In the genomic region with DNA sequence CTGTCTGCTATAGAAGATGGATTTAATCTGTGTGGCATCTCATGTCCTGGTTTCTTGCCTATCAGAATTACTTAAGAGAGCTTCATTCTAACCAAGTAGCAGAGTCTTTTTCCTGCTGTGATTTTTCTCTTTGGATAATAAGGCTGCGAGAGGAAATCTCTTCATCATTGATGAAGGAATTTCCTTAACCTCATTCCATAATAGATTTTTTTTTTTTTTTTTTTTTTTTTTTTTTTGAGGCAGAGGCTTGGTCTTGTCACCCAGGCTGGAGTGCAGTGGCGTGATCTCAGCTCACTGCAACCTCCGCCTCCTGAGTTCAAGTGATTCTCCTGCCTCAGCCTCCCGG, we compare ENCODE assay signal across 9 cellular contexts. TPM values are rescaled to one million over a fixed set of nuclear protein-coding genes. Genes with fewer than 3 reads are reported as not detected.
DNase-seq lines count a peak whose midpoint lies in the region; ATAC-seq and TF ChIP-seq lines count a peak whose summit lies in the region.
"Not testable (repeated sequence)": the region's sequence is repeated elsewhere in the genome, so short reads cannot be mapped to it uniquely, and the experiment has no call there.
"Had no signal": no experiment of that assay in that cellular context is flagged by ENCODE, and none has a peak within 500 bp of the region (broad histone marks: within the 10 kb centered on the region; RNA-seq: fewer than 3 reads in every experiment).

No MANE protein-coding gene starts in this region.

- peak overlapping the region in 3 of 4 donors; percentile 31 to 51 (median 49) for H3K4me3 Mint-ChIP-seq in CD4-positive, CD25-positive, alpha-beta regulatory T cell
- peak overlapping the region; percentile 68 for H3K4me3 Mint-ChIP-seq in T-helper 17 cell
- peak overlapping the region; percentile 27 for H3K4me3 Mint-ChIP-seq in activated naive CD4-positive, alpha-beta T cell treated with anti-CD3 and anti-CD28 coated beads, Interleukin-2, amount 50 U/mL, for 24 hours
- peak overlapping the region; percentile 53 for H3K4me3 Mint-ChIP-seq in dendritic cell treated with granulocyte-macrophage colony-stimulating factor and Interleukin-4, amounts not matched to agents 40 ng/mL and 50 ng/mL, for 4 days
- not testable (repeated sequence) for H3K4me3 Mint-ChIP-seq in nephron

- peak overlapping the region; percentile 30; the same call in 1 of the 2 replicates for H3K9ac ChIP-seq in iPS-20b (ENCODE audit: low read depth, low read length)

- peak overlapping the region; percentile 73 for H3K27ac ChIP-seq in CD4-positive, CD25-positive, alpha-beta regulatory T cell (ENCODE audit: insufficient read depth, low read length, poor library complexity, severe bottlenecking)
- H3K27ac ChIP-seq in iPS-20b (ENCODE audit: low read length) (peak overlapping the region; percentile 86), tibial nerve (peak overlapping the region in 3 of 4 donors; percentile 60 to 88 (median 83))

- not testable (repeated sequence) for TF ChIP-seq EP300 in tibial nerve (IDR thresholded peaks at IDR 0.05)

- H3K27me3 Mint-ChIP-seq in CD4-positive, CD25-positive, alpha-beta regulatory T cell; T-helper 17 cell; activated naive CD4-positive, alpha-beta T cell treated with anti-CD3 and anti-CD28 coated beads, Interleukin-2, amount 50 U/mL, for 24 hours; dendritic cell treated with granulocyte-macrophage colony-stimulating factor and Interleukin-4, amounts not matched to agents 40 ng/mL and 50 ng/mL, for 4 days; nephron (ENCODE audit: low read depth): not testable (repeated sequence)

- H3K4me3 ChIP-seq in CD4-positive, CD25-positive, alpha-beta regulatory T cell (ENCODE audit: low read depth, low read length), result peak overlapping the region; percentile 69
- H3K4me3 ChIP-seq in iPS-20b (ENCODE audit: low read length), result peak overlapping the region; percentile 51
- not testable (repeated sequence) for H3K4me3 ChIP-seq in tibial nerve

- intact Hi-C loops in dendritic cell treated with granulocyte-macrophage colony-stimulating factor and Interleukin-4, amounts not matched to agents 40 ng/mL and 50 ng/mL, for 4 days (cut with micrococcal nuclease), result loop anchor here (1.0 to 10.0 kb wide), 2 partner anchors 8 to 155 kb away; a partner anchor contains a TSS

- TF ChIP-seq CTCF in nephron (IDR thresholded peaks at IDR 0.05; ENCODE audit: unreplicated experiment in 3 of 3); tibial nerve (IDR thresholded peaks at IDR 0.05): not testable (repeated sequence)

- peaks cover 11 to 32% (median 24%) of the 10 kb centered on the region in 4 donors for H3K4me1 Mint-ChIP-seq in CD4-positive, CD25-positive, alpha-beta regulatory T cell
- peaks cover 20% of the 10 kb centered on the region for H3K4me1 Mint-ChIP-seq in T-helper 17 cell
- peaks cover 11% of the 10 kb centered on the region for H3K4me1 Mint-ChIP-seq in activated naive CD4-positive, alpha-beta T cell treated with anti-CD3 and anti-CD28 coated beads, Interleukin-2, amount 50 U/mL, for 24 hours
- peaks cover 68% of the 10 kb centered on the region for H3K4me1 Mint-ChIP-seq in dendritic cell treated with granulocyte-macrophage colony-stimulating factor and Interleukin-4, amounts not matched to agents 40 ng/mL and 50 ng/mL, for 4 days (ENCODE audit: low read depth)
- peaks cover 10% of the 10 kb centered on the region for H3K4me1 Mint-ChIP-seq in nephron

- H3K27me3 ChIP-seq in CD4-positive, CD25-positive, alpha-beta regulatory T cell (ENCODE audit: control insufficient read depth, insufficient read depth, low read length); iPS-20b (ENCODE audit: insufficient read depth, low read length); tibial nerve: not testable (repeated sequence)

- 86 to 89% methylated on average over 4 of the region's 4 CpGs for WGBS in tibial nerve, 2 donors

- H3K36me3 ChIP-seq in CD4-positive, CD25-positive, alpha-beta regulatory T cell (ENCODE audit: control insufficient read depth, insufficient read depth, low read length), result peaks cover 38% of the 10 kb centered on the region
- peaks cover 53% of the 10 kb centered on the region for H3K36me3 ChIP-seq in iPS-20b (ENCODE audit: insufficient read depth, low read depth, low read length)
- H3K36me3 ChIP-seq in tibial nerve, result peaks cover 4 to 67% (median 9%) of the 10 kb centered on the region in 3 donors

- peaks cover 33% of the 10 kb centered on the region for H3K36me3 Mint-ChIP-seq in CD4-positive, CD25-positive, alpha-beta regulatory T cell
- H3K36me3 Mint-ChIP-seq in T-helper 17 cell (ENCODE audit: low read depth) (peaks cover 12% of the 10 kb centered on the region), nephron (ENCODE audit: low read depth) (peaks cover 47% of the 10 kb centered on the region)
- H3K36me3 Mint-ChIP-seq in activated naive CD4-positive, alpha-beta T cell treated with anti-CD3 and anti-CD28 coated beads, Interleukin-2, amount 50 U/mL, for 24 hours, result not testable (repeated sequence)
- H3K36me3 Mint-ChIP-seq in dendritic cell treated with granulocyte-macrophage colony-stimulating factor and Interleukin-4, amounts not matched to agents 40 ng/mL and 50 ng/mL, for 4 days (ENCODE audit: low read depth), result peaks cover 73% of the 10 kb centered on the region

- not testable (repeated sequence) for TF ChIP-seq POLR2A in tibial nerve (IDR thresholded peaks at IDR 0.05)

- ATAC-seq in CD4-positive, CD25-positive, alpha-beta regulatory T cell (ENCODE audit: low read depth in 2 of 2); T-helper 17 cell: not testable (repeated sequence)
- ATAC-seq in HG02678 (IDR thresholded peaks at IDR 0.05; ENCODE audit: unreplicated experiment), result peak; percentile 12

- H3K4me1 ChIP-seq in CD4-positive, CD25-positive, alpha-beta regulatory T cell (ENCODE audit: control insufficient read depth, insufficient read depth, low read length, poor library complexity, severe bottlenecking), result peaks cover 13% of the 10 kb centered on the region
- H3K4me1 ChIP-seq in iPS-20b (ENCODE audit: insufficient read depth, low read length) (peaks cover 16% of the 10 kb centered on the region), tibial nerve (peaks cover 0 to 38% (median 14%) of the 10 kb centered on the region in 4 donors)

- not testable (repeated sequence) for DNase-seq in CD4-positive, CD25-positive, alpha-beta regulatory T cell; T-helper 17 cell; tibial nerve (ENCODE audit: low spot score in 2 of 2)

- not testable (repeated sequence) for H3K9me3 ChIP-seq in CD4-positive, CD25-positive, alpha-beta regulatory T cell (ENCODE audit: control insufficient read depth in 2 of 2, low read length in 2 of 2); T-helper 17 cell (ENCODE audit: control insufficient read depth, low read length, poor library complexity, severe bottlenecking); iPS-20b (ENCODE audit: insufficient read depth, low read depth, low read length); tibial nerve

- peak overlapping the region; percentile 86 to 94 (median 89) for H3K27ac Mint-ChIP-seq in CD4-positive, CD25-positive, alpha-beta regulatory T cell
- peak overlapping the region; percentile 82 for H3K27ac Mint-ChIP-seq in T-helper 17 cell
- not testable (repeated sequence) for H3K27ac Mint-ChIP-seq in activated naive CD4-positive, alpha-beta T cell treated with anti-CD3 and anti-CD28 coated beads, Interleukin-2, amount 50 U/mL, for 24 hours
- peak overlapping the region; percentile 94 for H3K27ac Mint-ChIP-seq in dendritic cell treated with granulocyte-macrophage colony-stimulating factor and Interleukin-4, amounts not matched to agents 40 ng/mL and 50 ng/mL, for 4 days
- peak overlapping the region; percentile 17 to 58 (median 30) for H3K27ac Mint-ChIP-seq in nephron

- H3K9me3 Mint-ChIP-seq in CD4-positive, CD25-positive, alpha-beta regulatory T cell; activated naive CD4-positive, alpha-beta T cell treated with anti-CD3 and anti-CD28 coated beads, Interleukin-2, amount 50 U/mL, for 24 hours; dendritic cell treated with granulocyte-macrophage colony-stimulating factor and Interleukin-4, amounts not matched to agents 40 ng/mL and 50 ng/mL, for 4 days; nephron: not testable (repeated sequence)

RNA-seq across cellular contexts. Expression of a gene that starts 8.9 kb away (rescaled TPM):
- total RNA-seq in CD4-positive, CD25-positive, alpha-beta regulatory T cell, result 28.3 TPM
- 10 to 100 TPM in 2 of 4 donors, 1 to 10 TPM in 2; 7.9 to 11.7 (median 9.7) TPM for polyA plus RNA-seq in CD4-positive, CD25-positive, alpha-beta regulatory T cell
- total RNA-seq in T-helper 17 cell (10 to 100 TPM; 23.3 to 26.2 TPM), tibial nerve (10 to 100 TPM; 17.0 to 29.1 (median 21.0) TPM)

RNA-seq across cellular contexts. Expression of a gene that starts 16.1 kb away (rescaled TPM):
- total RNA-seq in CD4-positive, CD25-positive, alpha-beta regulatory T cell, result 0.44 TPM
- polyA plus RNA-seq in CD4-positive, CD25-positive, alpha-beta regulatory T cell, result 1 to 10 TPM; 1.5 to 3.1 (median 2.2) TPM
- 1 to 10 TPM in 1 of 2 donors, under 1 TPM in 1; 0.35 to 1.2 TPM for total RNA-seq in T-helper 17 cell
- 1 to 10 TPM; 3.7 to 8.2 (median 7.1) TPM for total RNA-seq in tibial nerve

RNA-seq across cellular contexts. Expression of a gene that starts 37.7 kb away (rescaled TPM):
- total RNA-seq in CD4-positive, CD25-positive, alpha-beta regulatory T cell, result 11.1 TPM
- polyA plus RNA-seq in CD4-positive, CD25-positive, alpha-beta regulatory T cell, result 1 to 10 TPM; 1.9 to 3.2 (median 2.9) TPM
- total RNA-seq in T-helper 17 cell (1 to 10 TPM; 5.6 to 8.6 TPM), tibial nerve (100 to 1,000 TPM; 113 to 253 (median 170) TPM)

RNA-seq across cellular contexts. Expression of a gene that starts 59.9 kb away (rescaled TPM):
- total RNA-seq in CD4-positive, CD25-positive, alpha-beta regulatory T cell, result not detected
- not detected for polyA plus RNA-seq in CD4-positive, CD25-positive, alpha-beta regulatory T cell
- total RNA-seq in T-helper 17 cell (not detected), tibial nerve (1 to 10 TPM; 1.1 to 1.7 (median 1.2) TPM)
- total RNA-seq: T-helper 2 cell treated with Interferon-gamma antibody and Interleukin-4, amounts not matched to agents 100 ng/mL and 5 ng/mL, for 36 hours had no signal
